In the genomic region with DNA sequence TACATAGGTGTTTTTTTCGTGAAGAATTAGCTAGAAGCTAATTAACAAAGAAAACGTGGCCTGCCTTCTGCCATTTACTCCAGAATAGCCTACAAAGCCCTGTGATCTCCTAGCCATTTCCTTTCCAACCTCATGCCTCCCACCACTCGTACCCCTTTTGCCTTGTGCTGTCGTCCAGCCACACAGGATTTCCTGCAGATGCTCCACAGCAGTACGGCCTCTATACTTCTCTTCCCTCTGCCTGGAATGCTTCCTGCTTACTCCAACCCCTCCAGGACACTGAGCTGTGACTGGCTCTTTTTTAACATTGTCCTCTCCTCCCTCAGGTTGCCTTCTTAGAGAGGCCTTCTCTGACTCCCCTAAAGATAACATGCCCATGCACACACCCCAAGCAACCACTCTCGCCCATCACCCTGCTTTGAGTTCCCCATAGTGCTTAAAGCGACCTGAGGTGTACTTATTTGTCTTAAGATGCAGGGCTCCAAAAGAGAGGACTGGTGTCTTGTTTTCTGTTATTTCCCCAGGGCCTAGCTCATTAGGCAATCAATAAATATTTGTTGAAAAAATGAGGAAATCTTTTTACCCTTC, we compare ENCODE assay signal across 13 cellular contexts. TPM values are rescaled to one million over a fixed set of nuclear protein-coding genes. Genes with fewer than 3 reads are reported as not detected.
DNase-seq lines count a peak whose midpoint lies in the region; ATAC-seq and TF ChIP-seq lines count a peak whose summit lies in the region.
"Had no signal": no experiment of that assay in that cellular context is flagged by ENCODE, and none has a peak within 500 bp of the region (broad histone marks: within the 10 kb centered on the region; RNA-seq: fewer than 3 reads in every experiment).

No MANE protein-coding gene starts in this region.

- H3K36me3 ChIP-seq in A673 (ENCODE audit: insufficient read depth, low read length, poor library complexity, severe bottlenecking): peaks cover 7% of the 10 kb centered on the region
- H3K36me3 ChIP-seq: breast epithelium had no signal

- H3K4me1 Mint-ChIP-seq in activated naive CD4-positive, alpha-beta T cell treated with anti-CD3 and anti-CD28 coated beads, Interleukin-2, amount 50 U/mL, for 24 hours: peaks cover 48% of the 10 kb centered on the region
- peaks cover 48% of the 10 kb centered on the region for H3K4me1 Mint-ChIP-seq in activated CD8-positive, alpha-beta T cell treated with anti-CD3 and anti-CD28 coated beads for 36 hours (ENCODE audit: low read depth)
- peaks cover 28 to 48% of the 10 kb centered on the region in 2 donors for H3K4me1 Mint-ChIP-seq in effector memory CD8-positive, alpha-beta T cell (ENCODE audit: low read depth in 2 of 2)
- peaks cover 35% of the 10 kb centered on the region for H3K4me1 Mint-ChIP-seq in stimulated activated naive CD8-positive, alpha-beta T cell treated with anti-CD3 and anti-CD28 coated beads, Interleukin-15, amount 100 ng/mL, for 72 hours

- ATAC-seq in activated CD8-positive, alpha-beta T cell treated with anti-CD3 and anti-CD28 coated beads for 36 hours: no peak
- ATAC-seq in effector memory CD8-positive, alpha-beta T cell (replicated peaks): no peak
- no peak for ATAC-seq in stimulated activated naive CD8-positive, alpha-beta T cell treated with anti-CD3 and anti-CD28 coated beads, Interleukin-15, amount 100 ng/mL, for 72 hours
- ATAC-seq in right cardiac atrium (no peak), HG02870 (IDR thresholded peaks at IDR 0.05; ENCODE audit: unreplicated experiment) (no peak)
- ATAC-seq: HCT116 had no signal

- H3K4me3 ChIP-seq in right cardiac atrium (ENCODE audit: low read length) (no peak overlapping the region), A673 (ENCODE audit: low read depth, low read length, poor library complexity, severe bottlenecking) (no peak overlapping the region)
- H3K4me3 ChIP-seq: breast epithelium had no signal

- no TSS peak for BruUV-seq in A673 (replicated peaks; lab: Mats Ljungman, UMichigan)

- peaks cover 22% of the 10 kb centered on the region for H3K36me3 Mint-ChIP-seq in activated naive CD4-positive, alpha-beta T cell treated with anti-CD3 and anti-CD28 coated beads, Interleukin-2, amount 50 U/mL, for 24 hours
- H3K36me3 Mint-ChIP-seq in activated CD8-positive, alpha-beta T cell treated with anti-CD3 and anti-CD28 coated beads for 36 hours (ENCODE audit: low read depth): peaks cover 45% of the 10 kb centered on the region
- H3K36me3 Mint-ChIP-seq in effector memory CD8-positive, alpha-beta T cell (ENCODE audit: insufficient read depth): peaks cover 25% of the 10 kb centered on the region

- CTCF ChIA-PET in activated CD8-positive, alpha-beta T cell treated with anti-CD3 and anti-CD28 coated beads for 36 hours (lab: Charles Lee): interaction anchor here (0.6 to 12.0 kb wide), 3 partner anchors 12 to 84 kb away, joined by 3 to 123 read pairs (median 3); partner anchors contain the start of gene STK17A
- CTCF ChIA-PET in A673 (lab: Charles Lee): no interaction called here

- no peaks in the 10 kb centered on the region for H3K27me3 ChIP-seq in right cardiac atrium (ENCODE audit: control insufficient read depth, insufficient read depth)
- no peaks in the 10 kb centered on the region for H3K27me3 ChIP-seq in A673 (replicated peaks; ENCODE audit: insufficient read depth, low read depth, low read length, poor library complexity)
- H3K27me3 ChIP-seq: breast epithelium had no signal

- no peak for TF ChIP-seq CTCF in activated CD8-positive, alpha-beta T cell treated with anti-CD3 and anti-CD28 coated beads for 36 hours (IDR thresholded peaks at IDR 0.05)
- no peak for TF ChIP-seq CTCF in A673 (conservative IDR thresholded peaks at IDR 0.05; ENCODE audit: low read depth, low read length)

- H3K4me1 ChIP-seq in right cardiac atrium (ENCODE audit: control insufficient read depth, insufficient read depth, low read length) (peaks cover 2% of the 10 kb centered on the region), A673 (ENCODE audit: insufficient read depth, low read length, poor library complexity, severe bottlenecking) (peaks cover 25% of the 10 kb centered on the region)
- H3K4me1 ChIP-seq: breast epithelium had no signal

- H3K27me3 Mint-ChIP-seq in activated naive CD4-positive, alpha-beta T cell treated with anti-CD3 and anti-CD28 coated beads, Interleukin-2, amount 50 U/mL, for 24 hours: no peaks in the 10 kb centered on the region
- H3K27me3 Mint-ChIP-seq in activated CD8-positive, alpha-beta T cell treated with anti-CD3 and anti-CD28 coated beads for 36 hours: no peaks in the 10 kb centered on the region
- no peaks in the 10 kb centered on the region for H3K27me3 Mint-ChIP-seq in effector memory CD8-positive, alpha-beta T cell
- no peaks in the 10 kb centered on the region for H3K27me3 Mint-ChIP-seq in stimulated activated naive CD8-positive, alpha-beta T cell treated with anti-CD3 and anti-CD28 coated beads, Interleukin-15, amount 100 ng/mL, for 72 hours

- no peaks in the 10 kb centered on the region for H3K9me3 ChIP-seq in right cardiac atrium (ENCODE audit: control insufficient read depth, low read length)
- no peaks in the 10 kb centered on the region for H3K9me3 ChIP-seq in A673 (ENCODE audit: low read depth, low read length, poor library complexity, severe bottlenecking)
- H3K9me3 ChIP-seq: breast epithelium had no signal

- intact Hi-C loops in activated CD8-positive, alpha-beta T cell treated with anti-CD3 and anti-CD28 coated beads for 36 hours (cut with micrococcal nuclease): no loop called here
- intact Hi-C loops in right cardiac atrium (cut with DNase I) (no loop called here), A673 (cut with micrococcal nuclease; ENCODE audit: unreplicated experiment) (no loop called here)

- POLR2A ChIA-PET in activated CD8-positive, alpha-beta T cell treated with anti-CD3 and anti-CD28 coated beads for 36 hours (lab: Charles Lee): interaction anchor here (0.8 to 1.9 kb wide), 5 partner anchors 11 to 33 kb away, joined by 3 to 10 read pairs (median 3); partner anchors contain the start of gene STK17A
- POLR2A ChIA-PET in A673 (lab: Charles Lee; ENCODE audit: low non-redundant PET): no interaction called here

- H3K27ac ChIP-seq in right cardiac atrium (ENCODE audit: low read length) (no peak overlapping the region), A673 (ENCODE audit: low read depth, low read length, poor library complexity, severe bottlenecking) (no peak overlapping the region)
- H3K27ac ChIP-seq: breast epithelium had no signal

- DNase-seq in activated naive CD4-positive, alpha-beta T cell treated with anti-CD3 and anti-CD28 coated beads, Interleukin-2, amount 50 U/mL, for 16 hours: no peak
- DNase-seq in activated CD8-positive, alpha-beta T cell treated with anti-CD3 and anti-CD28 coated beads for 36 hours: no peak
- DNase-seq in effector memory CD8-positive, alpha-beta T cell: no peak
- DNase-seq in stimulated activated naive CD8-positive, alpha-beta T cell treated with anti-CD3 and anti-CD28 coated beads, Interleukin-15, amount 100 ng/mL, for 72 hours: no peak
- DNase-seq in right cardiac atrium: no peak
- no peak for DNase-seq in A673 (ENCODE audit: low spot score)
- DNase-seq: activated effector memory CD4-positive, alpha-beta T cell treated with anti-CD3 and anti-CD28 coated beads, Interleukin-2, amount 50 U/mL, for 16 hours; occipital lobe; stimulated activated CD4-positive, alpha-beta T cell treated with anti-CD3 and anti-CD28 coated beads, Interleukin-2, amount 100 ng/mL, for 48 hours had no signal

- WGBS in right cardiac atrium: 77% methylated on average over 7 of the region's 7 CpGs

- H3K27ac Mint-ChIP-seq in activated naive CD4-positive, alpha-beta T cell treated with anti-CD3 and anti-CD28 coated beads, Interleukin-2, amount 50 U/mL, for 24 hours: peak overlapping the region; percentile 95
- peak overlapping the region; percentile 81 for H3K27ac Mint-ChIP-seq in activated CD8-positive, alpha-beta T cell treated with anti-CD3 and anti-CD28 coated beads for 36 hours
- H3K27ac Mint-ChIP-seq in effector memory CD8-positive, alpha-beta T cell: peak overlapping the region; percentile 67 to 92
- peak overlapping the region in 1 of 2 donors; percentile 93 for H3K27ac Mint-ChIP-seq in stimulated activated naive CD8-positive, alpha-beta T cell treated with anti-CD3 and anti-CD28 coated beads, Interleukin-15, amount 100 ng/mL, for 72 hours

- H3K4me3 Mint-ChIP-seq in activated naive CD4-positive, alpha-beta T cell treated with anti-CD3 and anti-CD28 coated beads, Interleukin-2, amount 50 U/mL, for 24 hours: peak overlapping the region; percentile 26
- H3K4me3 Mint-ChIP-seq in activated CD8-positive, alpha-beta T cell treated with anti-CD3 and anti-CD28 coated beads for 36 hours: no peak overlapping the region
- H3K4me3 Mint-ChIP-seq in effector memory CD8-positive, alpha-beta T cell: peak overlapping the region in 1 of 2 donors; percentile 57
- peak overlapping the region; percentile 25 to 34 for H3K4me3 Mint-ChIP-seq in stimulated activated naive CD8-positive, alpha-beta T cell treated with anti-CD3 and anti-CD28 coated beads, Interleukin-15, amount 100 ng/mL, for 72 hours

- H3K9me3 Mint-ChIP-seq in activated naive CD4-positive, alpha-beta T cell treated with anti-CD3 and anti-CD28 coated beads, Interleukin-2, amount 50 U/mL, for 24 hours: no peaks in the 10 kb centered on the region
- H3K9me3 Mint-ChIP-seq in activated CD8-positive, alpha-beta T cell treated with anti-CD3 and anti-CD28 coated beads for 36 hours: no peaks in the 10 kb centered on the region
- H3K9me3 Mint-ChIP-seq in effector memory CD8-positive, alpha-beta T cell: no peaks in the 10 kb centered on the region
- no peaks in the 10 kb centered on the region for H3K9me3 Mint-ChIP-seq in stimulated activated naive CD8-positive, alpha-beta T cell treated with anti-CD3 and anti-CD28 coated beads, Interleukin-15, amount 100 ng/mL, for 72 hours

RNA-seq across cellular contexts. Expression of gene STK17A, which starts 32.7 kb away (rescaled TPM):
- 10 to 100 TPM; 42.4 to 46.1 TPM for total RNA-seq in activated CD8-positive, alpha-beta T cell treated with anti-CD3 and anti-CD28 coated beads for 36 hours
- total RNA-seq in right cardiac atrium (10 to 100 TPM; 15.7 to 43.3 (median 35.0) TPM), A673 (2021) (17.1 and 27.3 TPM in 2 replicates)
- polyA plus RNA-seq in right cardiac atrium: 22.1 TPM
